25 cellular contexts compared by ENCODE assay signal in the genomic region with DNA sequence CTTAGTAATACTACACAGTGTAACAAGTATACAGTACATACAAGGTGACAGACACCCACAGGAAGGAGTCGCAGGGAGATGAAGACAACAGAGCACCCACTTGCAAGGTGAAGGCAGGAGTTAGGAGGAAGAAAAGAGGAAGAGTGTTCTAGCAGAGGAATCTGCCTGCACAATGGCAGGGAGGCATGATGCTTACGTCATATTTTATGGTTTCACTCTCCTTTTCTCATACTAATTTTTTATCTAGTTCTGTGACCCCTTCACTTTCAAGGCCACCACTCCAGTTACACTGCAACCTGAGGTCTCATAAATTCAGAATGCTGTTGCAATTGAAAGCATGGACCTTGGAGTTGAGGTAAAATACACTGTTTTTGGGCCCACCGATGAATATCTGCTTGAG.
DNase-seq lines count a peak whose midpoint lies in the region; ATAC-seq, FAIRE-seq and TF ChIP-seq lines count a peak whose summit lies in the region.
"Had no signal": no experiment of that assay in that cellular context is flagged by ENCODE, and none has a peak within 500 bp of the region (broad histone marks: within the 10 kb centered on the region; RNA-seq: fewer than 3 reads in every experiment).

No MANE protein-coding gene starts in this region.

- POLR2A ChIA-PET in HepG2 (lab: Yijun Ruan, JAX): no interaction called here

- TF ChIP-seq CTCF in HepG2 (CRISPR knock-in tag; IDR thresholded peaks at IDR 0.05) (no peak), right lobe of liver (IDR thresholded peaks at IDR 0.05) (no peak), gastroesophageal sphincter (IDR thresholded peaks at IDR 0.05) (no peak)

- H3K79me2 ChIP-seq in HepG2 (ENCODE audit: insufficient read depth, low read length): no peaks in the 10 kb centered on the region

- H2AFZ ChIP-seq in HepG2 (ENCODE audit: low read length): no peak overlapping the region

- TF ChIP-seq EP300 in HepG2 (IDR thresholded peaks at IDR 0.05; ENCODE audit: low read depth in 2 of 2, low read length in 2 of 2) (no peak), HepG2 (CRISPR knock-in tag; IDR thresholded peaks at IDR 0.05; ENCODE audit: borderline replicate concordance) (no peak), gastroesophageal sphincter (IDR thresholded peaks at IDR 0.05) (no peak)

- TF ChIP-seq POLR2A in HepG2 (IDR thresholded peaks at IDR 0.05; ENCODE audit: insufficient read depth in 1 of 2, low read depth in 2 of 2, low read length in 2 of 2) (no peak), right lobe of liver (IDR thresholded peaks at IDR 0.05) (no peak), gastroesophageal sphincter (IDR thresholded peaks at IDR 0.05) (no peak)

- no peak overlapping the region for H3K27ac ChIP-seq in HepG2 (ENCODE audit: extremely low read length, insufficient read depth, low read length)
- H3K27ac ChIP-seq in right lobe of liver: no peak overlapping the region
- no peak overlapping the region for H3K27ac ChIP-seq in gastroesophageal sphincter
- H3K27ac ChIP-seq: BLaER1 had no signal

- H3K27me3 ChIP-seq in HepG2 (ENCODE audit: control insufficient read depth in 1 of 2, insufficient read depth in 2 of 2, low read length in 2 of 2) (no peaks in the 10 kb centered on the region), right lobe of liver (no peaks in the 10 kb centered on the region), gastroesophageal sphincter (no peaks in the 10 kb centered on the region)
- H3K27me3 ChIP-seq: BE2C, BLaER1 had no signal

- no peak overlapping the region for H3K4me2 ChIP-seq in HepG2 (ENCODE audit: low read depth, low read length)
- H3K4me2 ChIP-seq: BLaER1 had no signal

- ATAC-seq in HepG2: no peak
- no peak for ATAC-seq in right lobe of liver
- ATAC-seq in gastroesophageal sphincter: no peak
- ATAC-seq: GM12878 had no signal

- H3K9me3 ChIP-seq in HepG2 (ENCODE audit: low read length) (no peaks in the 10 kb centered on the region), right lobe of liver (no peaks in the 10 kb centered on the region), gastroesophageal sphincter (no peaks in the 10 kb centered on the region)
- H3K9me3 ChIP-seq: BE2C, BLaER1 had no signal

- no peak for DNase-seq in HepG2 (ENCODE audit: low spot score)
- DNase-seq in right lobe of liver: no peak
- DNase-seq in Kasumi-1 (lab: John Stamatoyannopoulos, UW): peak; percentile 2 to 16
- no peak for DNase-seq in SK-N-DZ (ENCODE audit: low spot score)
- DNase-seq: 8988T; ACHN; BE2C; C1 segment of cervical spinal cord; CD4-positive, alpha-beta memory T cell; CD4-positive, CD25-positive, alpha-beta regulatory T cell; CD8-positive, alpha-beta memory T cell; COR-L47; DMS 273 treated with DMSO at 0.1 percent for 48 hours; DMS153; DMS53; DMS79; DND-41; EL; GDM1 had no signal

- H3K4me1 ChIP-seq in HepG2 (ENCODE audit: insufficient read depth, low read length): no peaks in the 10 kb centered on the region
- H3K4me1 ChIP-seq in right lobe of liver: no peaks in the 10 kb centered on the region
- peaks cover 0 to 4% (median 0%) of the 10 kb centered on the region in 3 donors for H3K4me1 ChIP-seq in gastroesophageal sphincter
- H3K4me1 ChIP-seq: BE2C had no signal

- WGBS in HepG2 (ENCODE audit: low lambda C conversion rate): 25% methylated on average over 3 of the region's 3 CpGs
- 77% methylated on average over 3 of the region's 3 CpGs for WGBS in right lobe of liver (ENCODE audit: insufficient coverage, low coverage, low lambda C conversion rate, missing lambda C conversion rate)
- whole genome bisulfite sequencing in gastroesophageal sphincter (ENCODE audit: low coverage in 1 of 2), 2 donors: 98 to 100% methylated on average over 3 of the region's 3 CpGs

- no peak overlapping the region for H3K9ac ChIP-seq in HepG2 (ENCODE audit: insufficient read depth, low read depth, low read length)
- H3K9ac ChIP-seq: BLaER1 had no signal

- H4K20me1 ChIP-seq in HepG2 (ENCODE audit: insufficient read depth, low read length): no peaks in the 10 kb centered on the region
- H4K20me1 ChIP-seq: BLaER1 had no signal

- no peaks in the 10 kb centered on the region for H3K36me3 ChIP-seq in HepG2 (replicated peaks in 1 of 2; ENCODE audit: control insufficient read depth in 1 of 2, insufficient read depth in 2 of 2, low read length in 2 of 2)
- no peaks in the 10 kb centered on the region for H3K36me3 ChIP-seq in right lobe of liver
- no peaks in the 10 kb centered on the region for H3K36me3 ChIP-seq in gastroesophageal sphincter
- H3K36me3 ChIP-seq: BE2C, BLaER1 had no signal

- in situ Hi-C loops in HepG2 (cut with HindIII; ENCODE audit: extremely low pct_ligation_motif_present, low pct_unique_long_range_greater_than_20kb): no loop called here

- CTCF ChIA-PET in HepG2 (lab: Yijun Ruan, JAX; ENCODE audit: low intra/inter-chr PET ratio, low total read pairs): no interaction called here

- no peak for TF ChIP-seq RAD21 in HepG2 (CRISPR knock-in tag; IDR thresholded peaks at IDR 0.05)

- no TSS peak for BruUV-seq in HepG2 (replicated peaks; lab: Mats Ljungman, UMichigan)

- no peak overlapping the region for H3K4me3 ChIP-seq in HepG2 (replicated peaks in 1 of 3; ENCODE audit: insufficient read depth in 1 of 3, low read depth in 2 of 3, low read length in 3 of 3)
- no peak overlapping the region for H3K4me3 ChIP-seq in right lobe of liver
- no peak overlapping the region for H3K4me3 ChIP-seq in gastroesophageal sphincter
- H3K4me3 ChIP-seq: BLaER1, GM12878 had no signal

- FAIRE-seq in HepG2 (lab: Jason Lieb, UNC): no peak
- FAIRE-seq: A204.1, GM12878, GM12892, GM18507 had no signal

- intact Hi-C loops in HepG2 (cut with micrococcal nuclease; ENCODE audit: unreplicated experiment) (no loop called here), right lobe of liver (cut with DNase I) (no loop called here)

TF ChIP-seq in HepG2, 621 proteins besides CTCF, POLR2A, EP300 and RAD21:
- TF ChIP-seq CREB1 (IDR thresholded peaks at IDR 0.05) (peak; percentile 71), CREB1 (CRISPR knock-in tag; IDR thresholded peaks at IDR 0.05) (no peak), RFXANK (CRISPR knock-in tag; IDR thresholded peaks at IDR 0.05) (no peak), ATF7 (IDR thresholded peaks at IDR 0.05) (peak; percentile 62; the same call in 1 of the 2 replicates), ATF7 (CRISPR knock-in tag; IDR thresholded peaks at IDR 0.05) (no peak), AHR (CRISPR knock-in tag; IDR thresholded peaks at IDR 0.05) (no peak)
- TF ChIP-seq, protein P1, sequence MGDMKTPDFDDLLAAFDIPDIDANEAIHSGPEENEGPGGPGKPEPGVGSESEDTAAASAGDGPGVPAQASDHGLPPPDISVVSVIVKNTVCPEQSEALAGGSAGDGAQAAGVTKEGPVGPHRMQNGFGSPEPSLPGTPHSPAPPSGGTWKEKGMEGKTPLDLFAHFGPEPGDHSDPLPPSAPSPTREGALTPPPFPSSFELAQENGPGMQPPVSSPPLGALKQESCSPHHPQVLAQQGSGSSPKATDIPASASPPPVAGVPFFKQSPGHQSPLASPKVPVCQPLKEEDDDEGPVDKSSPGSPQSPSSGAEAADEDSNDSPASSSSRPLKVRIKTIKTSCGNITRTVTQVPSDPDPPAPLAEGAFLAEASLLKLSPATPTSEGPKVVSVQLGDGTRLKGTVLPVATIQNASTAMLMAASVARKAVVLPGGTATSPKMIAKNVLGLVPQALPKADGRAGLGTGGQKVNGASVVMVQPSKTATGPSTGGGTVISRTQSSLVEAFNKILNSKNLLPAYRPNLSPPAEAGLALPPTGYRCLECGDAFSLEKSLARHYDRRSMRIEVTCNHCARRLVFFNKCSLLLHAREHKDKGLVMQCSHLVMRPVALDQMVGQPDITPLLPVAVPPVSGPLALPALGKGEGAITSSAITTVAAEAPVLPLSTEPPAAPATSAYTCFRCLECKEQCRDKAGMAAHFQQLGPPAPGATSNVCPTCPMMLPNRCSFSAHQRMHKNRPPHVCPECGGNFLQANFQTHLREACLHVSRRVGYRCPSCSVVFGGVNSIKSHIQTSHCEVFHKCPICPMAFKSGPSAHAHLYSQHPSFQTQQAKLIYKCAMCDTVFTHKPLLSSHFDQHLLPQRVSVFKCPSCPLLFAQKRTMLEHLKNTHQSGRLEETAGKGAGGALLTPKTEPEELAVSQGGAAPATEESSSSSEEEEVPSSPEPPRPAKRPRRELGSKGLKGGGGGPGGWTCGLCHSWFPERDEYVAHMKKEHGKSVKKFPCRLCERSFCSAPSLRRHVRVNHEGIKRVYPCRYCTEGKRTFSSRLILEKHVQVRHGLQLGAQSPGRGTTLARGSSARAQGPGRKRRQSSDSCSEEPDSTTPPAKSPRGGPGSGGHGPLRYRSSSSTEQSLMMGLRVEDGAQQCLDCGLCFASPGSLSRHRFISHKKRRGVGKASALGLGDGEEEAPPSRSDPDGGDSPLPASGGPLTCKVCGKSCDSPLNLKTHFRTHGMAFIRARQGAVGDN (CRISPR knock-in tag; IDR thresholded peaks at IDR 0.05): no peak

Comparison
In these comparisons a context has a peak if more than half of its experiments do, and no peak if none do; other contexts are left out.
1. DNase-seq: peak in Kasumi-1 (2 of 2); none in HepG2 (single experiment), right lobe of liver (0 of 3) and SK-N-DZ (single experiment).